1 cellular context compared by ENCODE assay signal in the genomic region with DNA sequence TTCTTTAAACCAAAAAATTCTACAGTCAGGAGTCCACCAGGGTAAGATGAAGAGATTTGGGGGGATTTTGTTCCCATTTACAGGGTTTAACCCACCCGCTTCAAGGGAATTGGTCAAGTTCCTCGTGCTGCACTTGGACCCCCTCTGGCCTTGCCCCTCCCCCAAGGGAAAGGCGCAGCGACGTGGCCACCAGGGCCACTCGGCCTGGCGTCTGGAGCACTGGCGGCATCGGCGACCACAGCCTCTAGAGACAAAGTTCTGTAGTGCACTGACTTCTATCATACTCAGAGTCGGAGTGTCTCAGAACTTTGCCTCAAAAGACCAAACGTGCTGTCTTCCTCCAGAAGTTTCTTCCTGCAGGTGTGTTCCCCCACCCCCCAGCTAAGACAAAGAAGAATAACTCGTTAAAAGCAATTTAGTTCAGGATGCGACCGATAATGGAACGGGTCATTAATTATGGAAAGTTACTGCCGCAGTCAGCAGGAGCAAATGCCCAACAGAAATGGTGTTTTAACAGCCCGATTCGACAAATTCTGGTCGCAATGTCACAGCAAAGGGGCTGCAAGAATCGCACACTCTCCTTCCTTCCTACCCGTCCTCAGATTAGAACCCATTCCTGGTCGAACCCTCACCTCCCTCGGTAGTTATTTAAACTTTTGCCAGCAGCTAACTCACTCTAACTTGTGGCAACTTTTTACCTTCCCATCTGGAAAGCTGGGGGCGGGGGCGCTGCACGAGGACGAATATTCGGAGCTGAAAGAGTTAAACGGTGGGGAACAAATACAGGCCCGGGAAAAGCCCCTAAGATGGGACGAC.
A peak's percentile ranks its signal among the peaks of the same experiment; 100 is the strongest.
TF ChIP-seq lines count a peak whose summit lies in the region.

No MANE protein-coding gene starts in this region.

TF ChIP-seq in GM12878, 131 proteins besides CTCF, POLR2A, EP300 and RAD21 (continued from another document):
- TF ChIP-seq, protein P1, sequence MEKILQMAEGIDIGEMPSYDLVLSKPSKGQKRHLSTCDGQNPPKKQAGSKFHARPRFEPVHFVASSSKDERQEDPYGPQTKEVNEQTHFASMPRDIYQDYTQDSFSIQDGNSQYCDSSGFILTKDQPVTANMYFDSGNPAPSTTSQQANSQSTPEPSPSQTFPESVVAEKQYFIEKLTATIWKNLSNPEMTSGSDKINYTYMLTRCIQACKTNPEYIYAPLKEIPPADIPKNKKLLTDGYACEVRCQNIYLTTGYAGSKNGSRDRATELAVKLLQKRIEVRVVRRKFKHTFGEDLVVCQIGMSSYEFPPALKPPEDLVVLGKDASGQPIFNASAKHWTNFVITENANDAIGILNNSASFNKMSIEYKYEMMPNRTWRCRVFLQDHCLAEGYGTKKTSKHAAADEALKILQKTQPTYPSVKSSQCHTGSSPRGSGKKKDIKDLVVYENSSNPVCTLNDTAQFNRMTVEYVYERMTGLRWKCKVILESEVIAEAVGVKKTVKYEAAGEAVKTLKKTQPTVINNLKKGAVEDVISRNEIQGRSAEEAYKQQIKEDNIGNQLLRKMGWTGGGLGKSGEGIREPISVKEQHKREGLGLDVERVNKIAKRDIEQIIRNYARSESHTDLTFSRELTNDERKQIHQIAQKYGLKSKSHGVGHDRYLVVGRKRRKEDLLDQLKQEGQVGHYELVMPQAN (conservative IDR thresholded peaks at IDR 0.05): peak; percentile 43; the same call in 1 of the 2 replicates
- peak; percentile 51 for TF ChIP-seq RUNX3 (IDR thresholded peaks at IDR 0.05; ENCODE audit: low read length)
- TF ChIP-seq, protein P2, sequence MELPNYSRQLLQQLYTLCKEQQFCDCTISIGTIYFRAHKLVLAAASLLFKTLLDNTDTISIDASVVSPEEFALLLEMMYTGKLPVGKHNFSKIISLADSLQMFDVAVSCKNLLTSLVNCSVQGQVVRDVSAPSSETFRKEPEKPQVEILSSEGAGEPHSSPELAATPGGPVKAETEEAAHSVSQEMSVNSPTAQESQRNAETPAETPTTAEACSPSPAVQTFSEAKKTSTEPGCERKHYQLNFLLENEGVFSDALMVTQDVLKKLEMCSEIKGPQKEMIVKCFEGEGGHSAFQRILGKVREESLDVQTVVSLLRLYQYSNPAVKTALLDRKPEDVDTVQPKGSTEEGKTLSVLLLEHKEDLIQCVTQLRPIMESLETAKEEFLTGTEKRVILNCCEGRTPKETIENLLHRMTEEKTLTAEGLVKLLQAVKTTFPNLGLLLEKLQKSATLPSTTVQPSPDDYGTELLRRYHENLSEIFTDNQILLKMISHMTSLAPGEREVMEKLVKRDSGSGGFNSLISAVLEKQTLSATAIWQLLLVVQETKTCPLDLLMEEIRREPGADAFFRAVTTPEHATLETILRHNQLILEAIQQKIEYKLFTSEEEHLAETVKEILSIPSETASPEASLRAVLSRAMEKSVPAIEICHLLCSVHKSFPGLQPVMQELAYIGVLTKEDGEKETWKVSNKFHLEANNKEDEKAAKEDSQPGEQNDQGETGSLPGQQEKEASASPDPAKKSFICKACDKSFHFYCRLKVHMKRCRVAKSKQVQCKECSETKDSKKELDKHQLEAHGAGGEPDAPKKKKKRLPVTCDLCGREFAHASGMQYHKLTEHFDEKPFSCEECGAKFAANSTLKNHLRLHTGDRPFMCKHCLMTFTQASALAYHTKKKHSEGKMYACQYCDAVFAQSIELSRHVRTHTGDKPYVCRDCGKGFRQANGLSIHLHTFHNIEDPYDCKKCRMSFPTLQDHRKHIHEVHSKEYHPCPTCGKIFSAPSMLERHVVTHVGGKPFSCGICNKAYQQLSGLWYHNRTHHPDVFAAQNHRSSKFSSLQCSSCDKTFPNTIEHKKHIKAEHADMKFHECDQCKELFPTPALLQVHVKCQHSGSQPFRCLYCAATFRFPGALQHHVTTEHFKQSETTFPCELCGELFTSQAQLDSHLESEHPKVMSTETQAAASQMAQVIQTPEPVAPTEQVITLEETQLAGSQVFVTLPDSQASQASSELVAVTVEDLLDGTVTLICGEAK (IDR thresholded peaks at IDR 0.05; ENCODE audit: borderline replicate concordance): peak; percentile 42; the same call in 1 of the 2 replicates
- peak; percentile 53 for TF ChIP-seq CHD2 (IDR thresholded peaks at IDR 0.05; ENCODE audit: borderline replicate concordance, low read depth, low read length)
